ENCODE assay signal across 1 cellular context in the genomic region with DNA sequence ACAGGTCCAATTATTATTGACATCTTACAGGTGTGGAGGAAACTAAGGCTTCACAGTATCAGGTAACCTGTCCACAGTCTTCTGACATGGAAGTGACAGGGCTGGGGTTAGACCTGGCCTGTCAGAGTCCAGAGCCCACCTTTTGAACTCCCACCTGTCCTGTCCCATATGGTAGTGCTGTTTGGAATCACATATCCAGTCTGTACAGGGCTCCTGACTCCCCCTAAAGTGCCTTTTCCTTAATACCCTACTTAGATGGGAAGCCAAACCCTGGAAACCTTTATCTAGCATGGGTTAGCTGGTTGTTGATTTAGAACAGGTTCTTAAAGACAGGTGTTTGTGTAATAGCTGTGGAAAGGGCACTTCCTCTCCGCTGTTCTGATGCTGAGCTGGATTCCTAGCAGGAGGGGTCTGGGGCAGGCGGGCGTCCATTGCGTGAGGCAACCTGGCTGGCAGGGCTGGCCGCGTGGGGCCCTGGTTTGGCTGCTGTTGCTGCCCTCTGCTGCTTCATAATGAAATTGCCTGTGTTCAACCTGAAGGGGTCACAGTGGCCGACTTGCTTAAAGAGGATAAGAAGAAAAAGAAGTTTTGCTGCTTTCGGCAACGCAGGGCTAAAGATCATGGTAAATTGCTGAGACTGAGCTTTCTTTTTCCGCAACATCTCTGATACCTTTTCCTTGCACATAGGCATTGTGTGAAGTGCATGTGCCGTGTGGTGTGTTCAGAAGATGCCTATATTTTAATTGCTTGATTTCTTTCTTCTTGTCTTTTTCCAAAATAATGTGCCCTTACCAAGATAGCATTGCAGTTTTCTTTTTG.
TF ChIP-seq lines count a peak whose summit lies in the region.

No MANE protein-coding gene starts in this region.

TF ChIP-seq in HepG2, 621 proteins besides CTCF, POLR2A, EP300 and RAD21 (continued from another document):
- TF ChIP-seq, protein P1, sequence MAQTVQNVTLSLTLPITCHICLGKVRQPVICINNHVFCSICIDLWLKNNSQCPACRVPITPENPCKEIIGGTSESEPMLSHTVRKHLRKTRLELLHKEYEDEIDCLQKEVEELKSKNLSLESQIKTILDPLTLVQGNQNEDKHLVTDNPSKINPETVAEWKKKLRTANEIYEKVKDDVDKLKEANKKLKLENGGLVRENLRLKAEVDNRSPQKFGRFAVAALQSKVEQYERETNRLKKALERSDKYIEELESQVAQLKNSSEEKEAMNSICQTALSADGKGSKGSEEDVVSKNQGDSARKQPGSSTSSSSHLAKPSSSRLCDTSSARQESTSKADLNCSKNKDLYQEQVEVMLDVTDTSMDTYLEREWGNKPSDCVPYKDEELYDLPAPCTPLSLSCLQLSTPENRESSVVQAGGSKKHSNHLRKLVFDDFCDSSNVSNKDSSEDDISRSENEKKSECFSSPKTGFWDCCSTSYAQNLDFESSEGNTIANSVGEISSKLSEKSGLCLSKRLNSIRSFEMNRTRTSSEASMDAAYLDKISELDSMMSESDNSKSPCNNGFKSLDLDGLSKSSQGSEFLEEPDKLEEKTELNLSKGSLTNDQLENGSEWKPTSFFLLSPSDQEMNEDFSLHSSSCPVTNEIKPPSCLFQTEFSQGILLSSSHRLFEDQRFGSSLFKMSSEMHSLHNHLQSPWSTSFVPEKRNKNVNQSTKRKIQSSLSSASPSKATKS (CRISPR knock-in tag; IDR thresholded peaks at IDR 0.05), result no peak
- TF ChIP-seq FOXP1 (IDR thresholded peaks at IDR 0.05) (no peak), FOXP1 (CRISPR knock-in tag; IDR thresholded peaks at IDR 0.05) (no peak), ZNF382 (CRISPR knock-in tag; IDR thresholded peaks at IDR 0.05; ENCODE audit: borderline replicate concordance) (no peak), E2F1 (CRISPR knock-in tag; IDR thresholded peaks at IDR 0.05) (no peak), AFF4 (CRISPR knock-in tag; IDR thresholded peaks at IDR 0.05) (no peak), HDAC6 (IDR thresholded peaks at IDR 0.05; ENCODE audit: low read depth, low read length) (no peak), SALL1 (CRISPR knock-in tag; IDR thresholded peaks at IDR 0.05) (peak; percentile 44; the same call in 1 of the 2 replicates), ZBTB43 (CRISPR knock-in tag; conservative IDR thresholded peaks at IDR 0.05) (no peak)
- TF ChIP-seq, protein P2, sequence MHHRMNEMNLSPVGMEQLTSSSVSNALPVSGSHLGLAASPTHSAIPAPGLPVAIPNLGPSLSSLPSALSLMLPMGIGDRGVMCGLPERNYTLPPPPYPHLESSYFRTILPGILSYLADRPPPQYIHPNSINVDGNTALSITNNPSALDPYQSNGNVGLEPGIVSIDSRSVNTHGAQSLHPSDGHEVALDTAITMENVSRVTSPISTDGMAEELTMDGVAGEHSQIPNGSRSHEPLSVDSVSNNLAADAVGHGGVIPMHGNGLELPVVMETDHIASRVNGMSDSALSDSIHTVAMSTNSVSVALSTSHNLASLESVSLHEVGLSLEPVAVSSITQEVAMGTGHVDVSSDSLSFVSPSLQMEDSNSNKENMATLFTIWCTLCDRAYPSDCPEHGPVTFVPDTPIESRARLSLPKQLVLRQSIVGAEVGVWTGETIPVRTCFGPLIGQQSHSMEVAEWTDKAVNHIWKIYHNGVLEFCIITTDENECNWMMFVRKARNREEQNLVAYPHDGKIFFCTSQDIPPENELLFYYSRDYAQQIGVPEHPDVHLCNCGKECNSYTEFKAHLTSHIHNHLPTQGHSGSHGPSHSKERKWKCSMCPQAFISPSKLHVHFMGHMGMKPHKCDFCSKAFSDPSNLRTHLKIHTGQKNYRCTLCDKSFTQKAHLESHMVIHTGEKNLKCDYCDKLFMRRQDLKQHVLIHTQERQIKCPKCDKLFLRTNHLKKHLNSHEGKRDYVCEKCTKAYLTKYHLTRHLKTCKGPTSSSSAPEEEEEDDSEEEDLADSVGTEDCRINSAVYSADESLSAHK (CRISPR knock-in tag; IDR thresholded peaks at IDR 0.05; ENCODE audit: borderline replicate concordance), result no peak
